8 cellular contexts compared by ENCODE assay signal in the genomic region with DNA sequence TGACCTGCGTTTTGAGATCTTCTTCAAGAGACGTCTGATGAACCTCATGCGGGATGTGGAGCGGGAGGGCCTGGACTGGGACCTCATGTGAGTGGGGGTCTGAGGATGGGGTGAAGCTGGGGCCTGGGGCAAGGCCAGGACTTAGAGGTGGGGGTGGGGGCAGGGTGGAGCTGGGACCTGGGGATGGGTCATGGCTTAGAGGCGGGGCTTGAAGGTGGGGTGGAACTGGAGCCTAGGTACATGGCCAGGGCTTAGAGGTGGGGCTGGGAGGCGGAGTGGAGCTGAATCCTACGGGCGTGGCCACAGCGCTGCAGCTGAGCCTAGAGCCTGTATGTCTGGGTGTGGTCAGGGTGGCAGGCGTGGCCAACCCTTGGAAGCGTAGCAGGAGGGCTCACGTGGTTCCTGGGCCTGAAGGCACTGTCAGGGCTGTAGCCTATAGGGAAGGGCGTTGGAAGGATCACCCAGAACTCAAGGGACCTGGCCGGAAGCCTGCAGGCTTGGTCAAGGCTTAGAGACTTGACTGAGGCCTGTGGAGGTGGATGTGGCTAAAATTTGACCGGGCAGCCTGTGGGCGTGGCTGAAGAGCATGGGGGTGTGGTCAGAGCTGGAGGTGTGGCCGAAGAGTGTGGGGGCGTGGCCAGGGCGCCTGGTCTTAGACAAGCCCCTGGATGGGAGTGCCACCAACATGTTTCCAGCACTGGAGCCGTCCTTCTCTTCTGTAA. TPM values are rescaled to one million over a fixed set of nuclear protein-coding genes. Genes with fewer than 3 reads are reported as not detected.
DNase-seq lines count a peak whose midpoint lies in the region; ATAC-seq and TF ChIP-seq lines count a peak whose summit lies in the region.

No MANE protein-coding gene starts in this region.

- no peak for TF ChIP-seq RAD21 in HCT116 (IDR thresholded peaks at IDR 0.05; ENCODE audit: low read depth)

- TF ChIP-seq POLR2A in HCT116 (IDR thresholded peaks at IDR 0.05; ENCODE audit: borderline replicate concordance, extremely low read depth, insufficient read depth, insufficient read length), result no peak

- peak; percentile 81 for ATAC-seq in HCT116
- ATAC-seq in RWPE2 (ENCODE audit: low read depth), result peak; percentile 95
- ATAC-seq in effector memory CD8-positive, alpha-beta T cell (replicated peaks), result peak; percentile 49
- no peak for ATAC-seq in GM19351 (IDR thresholded peaks at IDR 0.05; ENCODE audit: unreplicated experiment)
- ATAC-seq in GM21367 (IDR thresholded peaks at IDR 0.05; ENCODE audit: unreplicated experiment), result no peak

- TF ChIP-seq CTCF in Calu3 (IDR thresholded peaks at IDR 0.05; ENCODE audit: unreplicated experiment), result no peak
- TF ChIP-seq CTCF in HCT116 (IDR thresholded peaks at IDR 0.05 in 2 of 3, conservative IDR thresholded peaks at IDR 0.05 in 1 of 3; ENCODE audit: borderline replicate concordance in 1 of 3, insufficient read depth in 1 of 3, low read depth in 2 of 3, low read length in 2 of 3), result no peak
- no peak for TF ChIP-seq CTCF in RWPE2 (IDR thresholded peaks at IDR 0.05; ENCODE audit: poor library complexity, severe bottlenecking)

- intact Hi-C loops in Calu3 (cut with micrococcal nuclease; ENCODE audit: unreplicated experiment), result no loop called here
- intact Hi-C loops in HCT116 (cut with micrococcal nuclease), result loop anchor here (5.0 kb wide), 1 partner anchor 67 kb away; a partner anchor contains a TSS

- POLR2A ChIA-PET in HCT116 (lab: Charles Lee), result interaction anchor here (0.5 to 1.3 kb wide), 5 partner anchors 9 to 280 kb away, joined by 3 to 4 read pairs (median 3); a partner anchor contains a TSS

- no peaks in the 10 kb centered on the region for H3K9me3 ChIP-seq in HCT116 (ENCODE audit: control insufficient read depth in 1 of 2, insufficient read depth in 1 of 2, low read depth in 1 of 2, low read length in 2 of 2)
- H3K9me3 ChIP-seq in RWPE2 (ENCODE audit: severe bottlenecking), result no peaks in the 10 kb centered on the region

- peak; percentile 54 for DNase-seq in Calu3
- DNase-seq in HCT116 (ENCODE audit: low read depth, low spot score), result peak; percentile 90
- peak; percentile 92 for DNase-seq in RWPE2 (ENCODE audit: low spot score)
- DNase-seq in effector memory CD8-positive, alpha-beta T cell, result no peak
- DNase-seq in mucosa of gallbladder (ENCODE audit: low spot score), result peak; percentile 35
- DNase-seq in T-helper 2 cell treated with Interferon-gamma antibody and Interleukin-4, amounts not matched to agents 5 μg/mL and 100 μg/mL, for 36 hours (ENCODE audit: low spot score), result no peak

- H3K4me3 Mint-ChIP-seq in Calu3 (ENCODE audit: low read depth, unreplicated experiment), result no peak overlapping the region
- no peak overlapping the region for H3K4me3 Mint-ChIP-seq in effector memory CD8-positive, alpha-beta T cell
- H3K4me3 Mint-ChIP-seq in T-helper 2 cell treated with Interferon-gamma antibody and Interleukin-4, amounts not matched to agents 5 μg/mL and 100 μg/mL, for 36 hours, result no peak overlapping the region

- H3K36me3 Mint-ChIP-seq in Calu3 (ENCODE audit: insufficient read depth, unreplicated experiment), result peaks cover 37% of the 10 kb centered on the region
- peaks cover 37% of the 10 kb centered on the region for H3K36me3 Mint-ChIP-seq in effector memory CD8-positive, alpha-beta T cell (ENCODE audit: insufficient read depth)
- H3K36me3 Mint-ChIP-seq in T-helper 2 cell treated with Interferon-gamma antibody and Interleukin-4, amounts not matched to agents 5 μg/mL and 100 μg/mL, for 36 hours (ENCODE audit: low read depth), result peaks cover 41% of the 10 kb centered on the region

- peak overlapping the region; percentile 69 for H3K4me2 ChIP-seq in HCT116 (ENCODE audit: low read length)

- H3K79me2 ChIP-seq in HCT116 (ENCODE audit: insufficient read depth, low read length), result peaks cover 3% of the 10 kb centered on the region; the same call in 1 of the 2 replicates

- no TSS peak for BruUV-seq in Calu3 (replicated peaks; lab: Mats Ljungman, UMichigan)
- no TSS peak for BruUV-seq in HCT116 (replicated peaks; lab: Mats Ljungman, UMichigan)

- H3K4me1 Mint-ChIP-seq in Calu3 (ENCODE audit: low read depth, unreplicated experiment), result peaks cover 7% of the 10 kb centered on the region
- peaks cover 0 to 7% of the 10 kb centered on the region in 2 donors for H3K4me1 Mint-ChIP-seq in effector memory CD8-positive, alpha-beta T cell (ENCODE audit: low read depth in 2 of 2)
- H3K4me1 Mint-ChIP-seq in T-helper 2 cell treated with Interferon-gamma antibody and Interleukin-4, amounts not matched to agents 5 μg/mL and 100 μg/mL, for 36 hours (ENCODE audit: low read depth), result peaks cover 4% of the 10 kb centered on the region

- peak overlapping the region; percentile 77 for H2AFZ ChIP-seq in HCT116 (ENCODE audit: low read depth, low read length, poor library complexity, severe bottlenecking)

- CTCF ChIA-PET in Calu3 (lab: Charles Lee) (interaction anchor here (0.5 to 1.0 kb wide), 2 partner anchors 25 to 187 kb away, joined by 3 read pairs; no protein-coding TSS in a partner anchor), HCT116 (lab: Charles Lee) (interaction anchor here (0.9 to 1.1 kb wide), 3 partner anchors 9 to 27 kb away, joined by 3 to 8 read pairs (median 3); no protein-coding TSS in a partner anchor)

- RAD21 ChIA-PET in HCT116 (lab: Charles Lee; ENCODE audit: low non-redundant PET in 1 of 2, low total read pairs in 2 of 2, uncharacterized antibody in 2 of 2, unreplicated experiment in 2 of 2), result interaction anchor here (0.6 to 0.9 kb wide), 4 partner anchors 42 to 187 kb away, joined by 3 to 7 read pairs (median 4); no protein-coding TSS in a partner anchor

- no peaks in the 10 kb centered on the region for H3K9me2 ChIP-seq in HCT116 (ENCODE audit: insufficient read depth)

- H3K9me3 Mint-ChIP-seq in Calu3 (ENCODE audit: low read depth, unreplicated experiment), result no peaks in the 10 kb centered on the region
- no peaks in the 10 kb centered on the region for H3K9me3 Mint-ChIP-seq in effector memory CD8-positive, alpha-beta T cell
- no peaks in the 10 kb centered on the region for H3K9me3 Mint-ChIP-seq in T-helper 2 cell treated with Interferon-gamma antibody and Interleukin-4, amounts not matched to agents 5 μg/mL and 100 μg/mL, for 36 hours

- peak overlapping the region; percentile 21 for H3K27ac Mint-ChIP-seq in Calu3 (ENCODE audit: unreplicated experiment)
- peak overlapping the region in 1 of 2 donors; percentile 19 for H3K27ac Mint-ChIP-seq in effector memory CD8-positive, alpha-beta T cell
- H3K27ac Mint-ChIP-seq in T-helper 2 cell treated with Interferon-gamma antibody and Interleukin-4, amounts not matched to agents 5 μg/mL and 100 μg/mL, for 36 hours, result no peak overlapping the region

- H3K4me1 ChIP-seq in HCT116 (ENCODE audit: control insufficient read depth in 1 of 2, insufficient read depth in 2 of 2, low read length in 2 of 2) (peaks cover 16 to 36% of the 10 kb centered on the region in 2 experiments; a peak in 3 of 4 replicates), RWPE2 (ENCODE audit: insufficient read depth, poor library complexity, severe bottlenecking) (no peaks in the 10 kb centered on the region)

- H3K4me3 ChIP-seq in HCT116 (replicated peaks in 1 of 2; ENCODE audit: low read depth in 1 of 2, low read length in 2 of 2) (no peak overlapping the region), RWPE2 (ENCODE audit: severe bottlenecking) (no peak overlapping the region)

- H3K36me3 ChIP-seq in HCT116 (ENCODE audit: control insufficient read depth in 1 of 2, insufficient read depth in 2 of 2, low read length in 2 of 2), result peaks cover 22 to 39% of the 10 kb centered on the region in 2 experiments; a peak in 3 of 4 replicates
- peaks cover 66% of the 10 kb centered on the region for H3K36me3 ChIP-seq in RWPE2 (ENCODE audit: low read depth)

- no peaks in the 10 kb centered on the region for H3K27me3 ChIP-seq in HCT116 (ENCODE audit: insufficient read depth, low read length)
- H3K27me3 ChIP-seq in RWPE2 (ENCODE audit: insufficient read depth, poor library complexity, severe bottlenecking), result no peaks in the 10 kb centered on the region

- H3K9ac ChIP-seq in HCT116 (ENCODE audit: low read length), result peak overlapping the region; percentile 44

- peaks cover 5% of the 10 kb centered on the region; the same call in 1 of the 2 replicates for H4K20me1 ChIP-seq in HCT116 (ENCODE audit: insufficient read depth)

- H3K27ac ChIP-seq in HCT116 (ENCODE audit: low read depth, low read length) (peak overlapping the region; percentile 50), RWPE2 (ENCODE audit: poor library complexity, severe bottlenecking) (no peak overlapping the region)

- no peaks in the 10 kb centered on the region for H3K27me3 Mint-ChIP-seq in Calu3 (ENCODE audit: unreplicated experiment)
- H3K27me3 Mint-ChIP-seq in effector memory CD8-positive, alpha-beta T cell, result no peaks in the 10 kb centered on the region
- H3K27me3 Mint-ChIP-seq in T-helper 2 cell treated with Interferon-gamma antibody and Interleukin-4, amounts not matched to agents 5 μg/mL and 100 μg/mL, for 36 hours (ENCODE audit: low read depth), result no peaks in the 10 kb centered on the region

TF ChIP-seq in HCT116, 20 proteins besides CTCF, POLR2A, EP300 and RAD21 (continues in another document):
- TF ChIP-seq EZH2phosphoT487 (IDR thresholded peaks at IDR 0.05; ENCODE audit: borderline replicate concordance) (no peak), CEBPB (IDR thresholded peaks at IDR 0.05; ENCODE audit: low read depth) (no peak), FOSL1 (IDR thresholded peaks at IDR 0.05; ENCODE audit: low read depth) (no peak), SRF (IDR thresholded peaks at IDR 0.05; ENCODE audit: low read depth) (no peak)
- TF ChIP-seq, protein P1, sequence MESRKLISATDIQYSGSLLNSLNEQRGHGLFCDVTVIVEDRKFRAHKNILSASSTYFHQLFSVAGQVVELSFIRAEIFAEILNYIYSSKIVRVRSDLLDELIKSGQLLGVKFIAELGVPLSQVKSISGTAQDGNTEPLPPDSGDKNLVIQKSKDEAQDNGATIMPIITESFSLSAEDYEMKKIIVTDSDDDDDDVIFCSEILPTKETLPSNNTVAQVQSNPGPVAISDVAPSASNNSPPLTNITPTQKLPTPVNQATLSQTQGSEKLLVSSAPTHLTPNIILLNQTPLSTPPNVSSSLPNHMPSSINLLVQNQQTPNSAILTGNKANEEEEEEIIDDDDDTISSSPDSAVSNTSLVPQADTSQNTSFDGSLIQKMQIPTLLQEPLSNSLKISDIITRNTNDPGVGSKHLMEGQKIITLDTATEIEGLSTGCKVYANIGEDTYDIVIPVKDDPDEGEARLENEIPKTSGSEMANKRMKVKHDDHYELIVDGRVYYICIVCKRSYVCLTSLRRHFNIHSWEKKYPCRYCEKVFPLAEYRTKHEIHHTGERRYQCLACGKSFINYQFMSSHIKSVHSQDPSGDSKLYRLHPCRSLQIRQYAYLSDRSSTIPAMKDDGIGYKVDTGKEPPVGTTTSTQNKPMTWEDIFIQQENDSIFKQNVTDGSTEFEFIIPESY (IDR thresholded peaks at IDR 0.05; ENCODE audit: extremely low read depth, insufficient replicate concordance, low read length), result no peak
- TF ChIP-seq, protein P2, sequence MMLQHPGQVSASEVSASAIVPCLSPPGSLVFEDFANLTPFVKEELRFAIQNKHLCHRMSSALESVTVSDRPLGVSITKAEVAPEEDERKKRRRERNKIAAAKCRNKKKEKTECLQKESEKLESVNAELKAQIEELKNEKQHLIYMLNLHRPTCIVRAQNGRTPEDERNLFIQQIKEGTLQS (IDR thresholded peaks at IDR 0.05), result no peak

RNA-seq across cellular contexts. Expression of a gene that starts 24.2 kb away (rescaled TPM):
- total RNA-seq in Calu3 (2022) (69.8 and 79.1 TPM in 2 replicates), HCT116 (2021; ENCODE audit: unreplicated experiment) (86.0 TPM), mucosa of gallbladder (71.1 TPM)
- polyA plus RNA-seq in HCT116 (2012), result 64.8 and 67.6 TPM in 2 replicates

Comparison
In these comparisons a context has a peak if more than half of its experiments do, and no peak if none do; other contexts are left out.
1. DNase-seq: peak in Calu3 (single experiment), HCT116 (single experiment), RWPE2 (single experiment) and mucosa of gallbladder (single experiment); none in effector memory CD8-positive, alpha-beta T cell (0 of 3) and T-helper 2 cell treated with Interferon-gamma antibody and Interleukin-4, amounts not matched to agents 5 μg/mL and 100 μg/mL, for 36 hours (single experiment).
2. ATAC-seq: peak in HCT116 (single experiment), RWPE2 (single experiment) and effector memory CD8-positive, alpha-beta T cell (single experiment); none in GM19351 (single experiment) and GM21367 (single experiment).